ENCODE assay signal across 13 cellular contexts in the genomic region with DNA sequence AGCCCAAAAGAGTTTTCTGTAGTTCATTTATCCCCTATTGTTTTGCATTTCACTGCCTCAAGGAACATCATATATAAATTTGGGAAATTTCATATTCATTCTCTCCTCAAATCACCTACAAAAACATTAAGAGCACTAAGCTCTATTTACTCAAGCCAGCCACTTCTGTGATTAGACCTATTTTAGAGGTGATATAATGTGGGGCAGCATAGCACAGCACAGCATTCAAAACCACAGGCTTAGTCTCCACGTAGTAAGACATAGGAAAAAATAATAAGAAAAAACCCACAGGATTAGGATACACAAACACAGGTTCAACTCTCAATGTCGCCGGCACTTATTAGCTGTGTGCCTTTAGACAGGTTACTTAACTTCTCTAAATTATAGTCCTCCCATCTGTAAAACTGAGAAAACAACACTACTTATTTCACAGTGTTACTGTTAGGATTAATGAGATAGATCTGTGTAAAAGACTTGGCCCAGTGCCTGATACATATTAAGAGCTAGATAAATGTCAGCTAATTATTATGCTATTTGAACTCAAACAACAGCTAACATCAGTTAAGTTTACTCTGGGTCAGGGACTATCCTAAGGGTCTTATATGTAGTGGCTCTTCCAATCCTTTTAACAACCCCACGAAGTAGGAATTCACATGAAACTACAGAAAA. TPM values are rescaled to one million over a fixed set of nuclear protein-coding genes. Genes with fewer than 3 reads are reported as not detected.
DNase-seq lines count a peak whose midpoint lies in the region; ATAC-seq and TF ChIP-seq lines count a peak whose summit lies in the region.
"Had no signal": no experiment of that assay in that cellular context is flagged by ENCODE, and none has a peak within 500 bp of the region (broad histone marks: within the 10 kb centered on the region; RNA-seq: fewer than 3 reads in every experiment).

No MANE protein-coding gene starts in this region.

- in situ Hi-C loops in GM23248 (cut with MboI) (no loop called here), mammary epithelial cell (cut with MboI; ENCODE audit: low sequenced_read_pairs in 2 of 2) (loop anchor here in 1 of 2 donors (10.0 kb wide), 1 partner anchor 332 kb away; no protein-coding TSS in a partner anchor)

- H3K27me3 Mint-ChIP-seq in natural killer cell treated with Interleukin-12 subunit alpha and Interleukin-12 subunit beta and Interleukin-15 and Interleukin-18, amount 100 ng/mL, for 72 hours = no peaks in the 10 kb centered on the region
- H3K27me3 Mint-ChIP-seq: activated CD4-positive, alpha-beta T cell treated with anti-CD3 and anti-CD28 coated beads, Interleukin-2, amount 10 ng/mL, durations not matched to agents 24 days and 14 days had no signal

- intact Hi-C loops in mammary epithelial cell (cut with micrococcal nuclease) = no loop called here

- H3K27ac ChIP-seq in GM23248 (peak overlapping the region; percentile 73), mammary epithelial cell (ENCODE audit: insufficient read depth, low read depth, low read length) (peak overlapping the region; percentile 41)
- H3K27ac ChIP-seq: tibial nerve had no signal

- H3K27ac Mint-ChIP-seq in natural killer cell treated with Interleukin-12 subunit alpha and Interleukin-12 subunit beta and Interleukin-15 and Interleukin-18, amount 100 ng/mL, for 72 hours = peak overlapping the region; percentile 45 to 81

- dilution Hi-C loops in mammary epithelial cell (cut with HindIII; ENCODE audit: low sequenced_read_pairs) = no loop called here

- peaks cover 46 to 58% of the 10 kb centered on the region in 2 donors for H3K4me1 Mint-ChIP-seq in natural killer cell treated with Interleukin-12 subunit alpha and Interleukin-12 subunit beta and Interleukin-15 and Interleukin-18, amount 100 ng/mL, for 72 hours (ENCODE audit: low read depth in 2 of 2)

- H3K4me3 ChIP-seq in GM23248 = peak overlapping the region; percentile 56
- H3K4me3 ChIP-seq in mammary epithelial cell (replicated peaks in 1 of 3; ENCODE audit: insufficient read depth in 1 of 3, low read depth in 2 of 3, low read length in 3 of 3) = no peak overlapping the region
- H3K4me3 ChIP-seq: esophagus muscularis mucosa, tibial nerve had no signal

- H3K9ac ChIP-seq in GM23248 (peak overlapping the region; percentile 47), mammary epithelial cell (ENCODE audit: insufficient read depth, low read length) (no peak overlapping the region)

- ATAC-seq in natural killer cell treated with Interleukin-12 subunit alpha and Interleukin-12 subunit beta and Interleukin-15 and Interleukin-18, amount 100 ng/mL, for 72 hours = no peak
- ATAC-seq in GM19023 (IDR thresholded peaks at IDR 0.05; ENCODE audit: unreplicated experiment) = no peak
- no peak for ATAC-seq in GM19455 (IDR thresholded peaks at IDR 0.05; ENCODE audit: unreplicated experiment)

- H4K20me1 ChIP-seq in GM23248 (ENCODE audit: insufficient read depth) = peaks cover 6% of the 10 kb centered on the region; the same call in 1 of the 2 replicates
- H4K20me1 ChIP-seq in mammary epithelial cell (ENCODE audit: insufficient read depth, low read length) = no peaks in the 10 kb centered on the region

- WGBS in GM23248 (ENCODE audit: low coverage in 1 of 2, low lambda C conversion rate in 2 of 2, missing lambda C conversion rate in 2 of 2), 2 experiments = 81 to 85% methylated on average over 4 of the region's 4 CpGs
- 88% methylated on average over 4 of the region's 4 CpGs for WGBS in mammary epithelial cell (ENCODE audit: low coverage, missing lambda C conversion rate)

- H3K9me3 ChIP-seq in GM23248 (ENCODE audit: low read depth) = no peaks in the 10 kb centered on the region
- H3K9me3 ChIP-seq in mammary epithelial cell (replicated peaks; ENCODE audit: insufficient read depth, low read length) = no peaks in the 10 kb centered on the region
- H3K9me3 ChIP-seq: esophagus muscularis mucosa, tibial nerve had no signal

- H3K9me2 ChIP-seq in GM23248 (ENCODE audit: insufficient read depth) = no peaks in the 10 kb centered on the region

- BruUV-seq in mammary epithelial cell (replicated peaks; lab: Mats Ljungman, UMichigan) = TSS peak; percentile 16

- H3K36me3 ChIP-seq in GM23248 (ENCODE audit: low read depth) (no peaks in the 10 kb centered on the region), mammary epithelial cell (ENCODE audit: insufficient read depth, low read length) (no peaks in the 10 kb centered on the region)
- H3K36me3 ChIP-seq: esophagus muscularis mucosa, tibial nerve had no signal

- H3F3A ChIP-seq in GM23248 (ENCODE audit: insufficient read depth) = peaks cover 33% of the 10 kb centered on the region

- H2AFZ ChIP-seq in GM23248 = peak overlapping the region; percentile 40; the same call in 1 of the 2 replicates
- H2AFZ ChIP-seq in mammary epithelial cell (ENCODE audit: low read depth, low read length) = peak overlapping the region; percentile 51

- H3K27me3 ChIP-seq in GM23248 (replicated peaks; ENCODE audit: insufficient read depth) (no peaks in the 10 kb centered on the region), mammary epithelial cell (ENCODE audit: insufficient read depth, low read length) (no peaks in the 10 kb centered on the region)
- H3K27me3 ChIP-seq: esophagus muscularis mucosa, tibial nerve had no signal

- peak overlapping the region; percentile 15 for H3K4me3 Mint-ChIP-seq in natural killer cell treated with Interleukin-12 subunit alpha and Interleukin-12 subunit beta and Interleukin-15 and Interleukin-18, amount 100 ng/mL, for 72 hours
- H3K4me3 Mint-ChIP-seq: activated CD4-positive, alpha-beta T cell treated with anti-CD3 and anti-CD28 coated beads, Interleukin-2, amount 10 ng/mL, durations not matched to agents 24 days and 14 days had no signal

- H3K36me3 Mint-ChIP-seq in natural killer cell treated with Interleukin-12 subunit alpha and Interleukin-12 subunit beta and Interleukin-15 and Interleukin-18, amount 100 ng/mL, for 72 hours = no peaks in the 10 kb centered on the region

- no peaks in the 10 kb centered on the region for H3K9me3 Mint-ChIP-seq in natural killer cell treated with Interleukin-12 subunit alpha and Interleukin-12 subunit beta and Interleukin-15 and Interleukin-18, amount 100 ng/mL, for 72 hours
- H3K9me3 Mint-ChIP-seq: activated CD4-positive, alpha-beta T cell treated with anti-CD3 and anti-CD28 coated beads, Interleukin-2, amount 10 ng/mL, durations not matched to agents 24 days and 14 days had no signal

- TF ChIP-seq CTCF in mammary epithelial cell (conservative IDR thresholded peaks at IDR 0.05 in 1 of 2, IDR thresholded peaks at IDR 0.05 in 1 of 2; ENCODE audit: extremely low read depth in 1 of 2, insufficient read depth in 1 of 2, low read depth in 1 of 2, low read length in 2 of 2) = no peak

- H3K4me2 ChIP-seq in GM23248 (ENCODE audit: unreplicated experiment) (peak overlapping the region; percentile 75), mammary epithelial cell (ENCODE audit: insufficient read depth, low read depth, low read length) (peak overlapping the region; percentile 61)

- peak; percentile 26 for DNase-seq in GM23248
- DNase-seq in NCI-H69 (lab: John Stamatoyannopoulos, UW) = peak; percentile 80
- DNase-seq in mammary epithelial cell = no peak
- DNase-seq in natural killer cell treated with Interleukin-12 subunit alpha and Interleukin-12 subunit beta and Interleukin-15 and Interleukin-18, amount 100 ng/mL, for 72 hours (ENCODE audit: low spot score) = no peak
- DNase-seq in T-helper 9 cell = no peak
- DNase-seq: activated CD4-positive, alpha-beta T cell treated with anti-CD3 and anti-CD28 coated beads, Interleukin-2, amount 10 ng/mL, durations not matched to agents 24 days and 14 days; DND-41; NCI-H2081 treated with DMSO at 0.1 percent for 48 hours; Right ventricle myocardium superior had no signal

- H3K4me1 ChIP-seq in GM23248 (ENCODE audit: insufficient read depth) = peaks cover 60% of the 10 kb centered on the region
- H3K4me1 ChIP-seq in mammary epithelial cell (ENCODE audit: insufficient read depth, low read length) = peaks cover 25% of the 10 kb centered on the region

- CTCF ChIA-PET in mammary epithelial cell (lab: Charles Lee; ENCODE audit: low non-redundant PET) = no interaction called here

- H3K79me2 ChIP-seq in GM23248 (ENCODE audit: insufficient read depth) (peaks cover 96% of the 10 kb centered on the region), mammary epithelial cell (ENCODE audit: insufficient read depth, low read length) (peaks cover 88% of the 10 kb centered on the region)

RNA-seq across cellular contexts. Expression of a gene that starts 20.3 kb away (rescaled TPM):
- total RNA-seq in GM23248 (2014; rRNA removed; shearing (Covaris generic)) = 24.5 and 40.2 TPM in 2 replicates
- polyA plus RNA-seq in GM23248 (2016; fragmentation: Nextera tagmentation; extraction: Ambion mirVana) = 24.4 and 26.4 TPM in 2 replicates
- total RNA-seq in mammary epithelial cell = 10 to 100 TPM; 39.6 to 49.2 TPM
- polyA plus RNA-seq in mammary epithelial cell = 35.6 TPM
- 46.7 TPM for polyA minus RNA-seq in mammary epithelial cell
- 10 to 100 TPM; 51.3 to 52.0 TPM for total RNA-seq in natural killer cell treated with Interleukin-12 subunit alpha and Interleukin-12 subunit beta and Interleukin-15 and Interleukin-18, amount 100 ng/mL, for 72 hours

RNA-seq across cellular contexts. Expression of a gene that starts 58.7 kb away (rescaled TPM):
- 10.9 and 17.3 TPM in 2 replicates for total RNA-seq in GM23248 (2014; rRNA removed; shearing (Covaris generic))
- polyA plus RNA-seq in GM23248 (2016; fragmentation: Nextera tagmentation; extraction: Ambion mirVana) (19.6 and 20.1 TPM in 2 replicates), mammary epithelial cell (16.1 TPM)
- 10 to 100 TPM; 28.8 to 30.2 TPM for total RNA-seq in mammary epithelial cell
- 12.2 TPM for polyA minus RNA-seq in mammary epithelial cell
- 10 to 100 TPM in 1 of 2 donors, 1 to 10 TPM in 1; 8.7 to 10.4 TPM for total RNA-seq in natural killer cell treated with Interleukin-12 subunit alpha and Interleukin-12 subunit beta and Interleukin-15 and Interleukin-18, amount 100 ng/mL, for 72 hours

Comparison
In these comparisons a context has a peak if more than half of its experiments do, and no peak if none do; other contexts are left out.
1. DNase-seq: peak in GM23248 (single experiment) and NCI-H69 (single experiment); none in mammary epithelial cell (single experiment), natural killer cell treated with Interleukin-12 subunit alpha and Interleukin-12 subunit beta and Interleukin-15 and Interleukin-18, amount 100 ng/mL, for 72 hours (single experiment) and T-helper 9 cell (single experiment).